In genomic region chr20:24584538-24585356, GRCh38 we compare ENCODE assay signal across 14 cellular contexts.
DNase-seq lines count a peak whose midpoint lies in the region; ATAC-seq and TF ChIP-seq lines count a peak whose summit lies in the region.
"Had no signal": no experiment of that assay in that cellular context is flagged by ENCODE, and none has a peak within 500 bp of the region (broad histone marks: within the 10 kb centered on the region; RNA-seq: fewer than 3 reads in every experiment).

No MANE protein-coding gene starts in this region.

- H2BK5ac ChIP-seq in neuronal stem cell (ENCODE audit: low read length) (no peak overlapping the region), mesenchymal stem cell (ENCODE audit: low read depth, low read length, poor library complexity, severe bottlenecking) (no peak overlapping the region)

- TF ChIP-seq CTCF in esophagus muscularis mucosa (IDR thresholded peaks at IDR 0.05) = no peak

- H3K27ac ChIP-seq in BLaER1 (peak overlapping the region; percentile 33), Karpas-422 (ENCODE audit: low read length) (no peak overlapping the region), esophagus muscularis mucosa (replicated peaks in 1 of 4) (no peak overlapping the region), neuronal stem cell (replicated peaks; ENCODE audit: low read length) (no peak overlapping the region), mesenchymal stem cell (ENCODE audit: low read length, poor library complexity, severe bottlenecking) (no peak overlapping the region)
- H3K27ac ChIP-seq: RWPE1 had no signal

- intact Hi-C loops in esophagus muscularis mucosa (cut with DNase I) = no loop called here

- TF ChIP-seq POLR2A in esophagus muscularis mucosa (IDR thresholded peaks at IDR 0.05; ENCODE audit: low read depth) = no peak

- H3K9ac ChIP-seq in BLaER1 (0 out of 2 replicates have a peak overlapping the region, but pooled peaks have one; percentile 24), Karpas-422 (ENCODE audit: low read length) (no peak overlapping the region), neuronal stem cell (ENCODE audit: low read depth, low read length, poor library complexity) (peak overlapping the region; percentile 55), mesenchymal stem cell (ENCODE audit: low read length) (no peak overlapping the region)

- no peak overlapping the region for H2AFZ ChIP-seq in Karpas-422 (ENCODE audit: low read length)
- H2AFZ ChIP-seq in neuronal stem cell (ENCODE audit: low read length) = no peak overlapping the region
- H2AFZ ChIP-seq in mesenchymal stem cell (ENCODE audit: low read depth, low read length) = no peak overlapping the region

- no peak overlapping the region for H2BK12ac ChIP-seq in neuronal stem cell (ENCODE audit: low read length)
- H2BK12ac ChIP-seq in mesenchymal stem cell (ENCODE audit: low read length in 2 of 2) = no peak overlapping the region

- H3K79me2 ChIP-seq in Karpas-422 (ENCODE audit: low read length) = no peaks in the 10 kb centered on the region

- H3K14ac ChIP-seq in neuronal stem cell (ENCODE audit: low read length) (peak overlapping the region; percentile 65), mesenchymal stem cell (ENCODE audit: low read length in 2 of 2) (no peak overlapping the region)

- H3K27me3 ChIP-seq in BLaER1 = no peaks in the 10 kb centered on the region
- H3K27me3 ChIP-seq in Karpas-422 (ENCODE audit: low read length) = no peaks in the 10 kb centered on the region; the same call in 1 of the 2 replicates
- H3K27me3 ChIP-seq in esophagus muscularis mucosa = peaks cover 0 to 22% (median 0%) of the 10 kb centered on the region in 4 donors
- H3K27me3 ChIP-seq in neuronal stem cell (ENCODE audit: control insufficient read depth in 3 of 3, insufficient read depth in 3 of 3, low read depth in 1 of 3, low read length in 3 of 3) = no peaks in the 10 kb centered on the region
- H3K27me3 ChIP-seq in mesenchymal stem cell (ENCODE audit: control insufficient read depth in 1 of 2, insufficient read depth in 1 of 2, low read length in 2 of 2) = peaks cover 0 to 9% of the 10 kb centered on the region in 2 experiments

- H2BK15ac ChIP-seq in neuronal stem cell (ENCODE audit: low read length) (no peak overlapping the region), mesenchymal stem cell (ENCODE audit: low read depth, poor library complexity, severe bottlenecking) (no peak overlapping the region)

- 82% methylated on average over 18 of the region's 26 CpGs for WGBS in esophagus muscularis mucosa
- WGBS in neuronal stem cell (ENCODE audit: extremely low coverage in 2 of 2, insufficient read length in 2 of 2, insufficient replicate concordance in 1 of 2), 2 donors = no CpG with 5 or more reads among the region's 26 CpGs
- 85% methylated on average over 25 of the region's 26 CpGs for WGBS in mesenchymal stem cell

- in situ Hi-C loops in ACHN (cut with HindIII; ENCODE audit: low pct_ligation_motif_present, low pct_unique_long_range_greater_than_20kb, low sequenced_read_pairs) = no loop called here

- H3K18ac ChIP-seq in neuronal stem cell (ENCODE audit: low read length) = peak overlapping the region; percentile 41
- H3K18ac ChIP-seq in mesenchymal stem cell (ENCODE audit: low read depth in 1 of 2, low read length in 2 of 2) = no peak overlapping the region

- H2BK120ac ChIP-seq in neuronal stem cell (ENCODE audit: low read depth, low read length) (no peak overlapping the region), mesenchymal stem cell (ENCODE audit: low read depth, low read length) (no peak overlapping the region)

- no peaks in the 10 kb centered on the region for H3K79me1 ChIP-seq in neuronal stem cell (ENCODE audit: low read depth, low read length)
- no peaks in the 10 kb centered on the region for H3K79me1 ChIP-seq in mesenchymal stem cell (replicated peaks; ENCODE audit: low read length, poor library complexity, severe bottlenecking)

- peak overlapping the region; percentile 86 for H3K4me2 ChIP-seq in BLaER1
- H3K4me2 ChIP-seq in Karpas-422 (ENCODE audit: low read depth, low read length, poor library complexity, severe bottlenecking) = peak overlapping the region; percentile 54
- H3K4me2 ChIP-seq in neuronal stem cell (ENCODE audit: insufficient read depth, low read length, poor library complexity, severe bottlenecking) = no peak overlapping the region
- H3K4me2 ChIP-seq in mesenchymal stem cell (ENCODE audit: low read length, poor library complexity, severe bottlenecking) = no peak overlapping the region

- H3K4me3 ChIP-seq in BLaER1 = no peak overlapping the region
- H3K4me3 ChIP-seq in Karpas-422 (ENCODE audit: low read length) = peak overlapping the region; percentile 23; the same call in 1 of the 2 replicates
- no peak overlapping the region for H3K4me3 ChIP-seq in esophagus muscularis mucosa
- no peak overlapping the region for H3K4me3 ChIP-seq in neuronal stem cell (ENCODE audit: low read length in 2 of 2)
- H3K4me3 ChIP-seq in mesenchymal stem cell (ENCODE audit: insufficient read depth in 1 of 2, low read depth in 1 of 2, low read length in 2 of 2) = no peak overlapping the region

- no peaks in the 10 kb centered on the region for H3K9me2 ChIP-seq in Karpas-422 (replicated peaks; ENCODE audit: insufficient read depth, low read length)

- H3K4me1 ChIP-seq in BLaER1 (peaks cover 74% of the 10 kb centered on the region), Karpas-422 (ENCODE audit: low read length) (peaks cover 24% of the 10 kb centered on the region), esophagus muscularis mucosa (no peaks in the 10 kb centered on the region), neuronal stem cell (ENCODE audit: control insufficient read depth in 2 of 2, insufficient read depth in 1 of 2, low read depth in 1 of 2, low read length in 2 of 2) (peaks cover 0 to 1% of the 10 kb centered on the region in 2 donors), mesenchymal stem cell (ENCODE audit: control insufficient read depth, insufficient read depth, low read depth, low read length) (peaks cover 17% of the 10 kb centered on the region)

- H4K20me1 ChIP-seq in BLaER1 (no peaks in the 10 kb centered on the region), Karpas-422 (ENCODE audit: insufficient read depth, low read depth, low read length) (0 out of 2 replicates have a peak, but pooled peaks cover 9% of the 10 kb centered on the region)

- H3K23ac ChIP-seq in neuronal stem cell (ENCODE audit: low read depth, low read length, poor library complexity) (peak overlapping the region; percentile 44), mesenchymal stem cell (ENCODE audit: low read length in 2 of 2) (no peak overlapping the region)

- H3K9me3 ChIP-seq in BLaER1 = no peaks in the 10 kb centered on the region
- H3K9me3 ChIP-seq in Karpas-422 (ENCODE audit: low read length) = no peaks in the 10 kb centered on the region
- no peaks in the 10 kb centered on the region for H3K9me3 ChIP-seq in esophagus muscularis mucosa
- peaks cover 0 to 3% of the 10 kb centered on the region in 2 donors for H3K9me3 ChIP-seq in neuronal stem cell (replicated peaks in 1 of 2; ENCODE audit: control insufficient read depth in 2 of 2, insufficient read depth in 1 of 2, low read depth in 1 of 2, low read length in 2 of 2)
- H3K9me3 ChIP-seq in mesenchymal stem cell (ENCODE audit: control insufficient read depth, low read length) = no peaks in the 10 kb centered on the region

- H4K8ac ChIP-seq in neuronal stem cell (ENCODE audit: low read depth, low read length) (no peak overlapping the region), mesenchymal stem cell (ENCODE audit: low read length) (no peak overlapping the region)

- no peak for TF ChIP-seq EP300 in esophagus muscularis mucosa (IDR thresholded peaks at IDR 0.05)

- H3K4ac ChIP-seq in neuronal stem cell (ENCODE audit: low read length) = no peak overlapping the region
- H3K4ac ChIP-seq in mesenchymal stem cell (ENCODE audit: low read depth in 1 of 2, low read length in 2 of 2) = no peak overlapping the region

- H4K91ac ChIP-seq in neuronal stem cell (ENCODE audit: low read depth, low read length, poor library complexity) (no peak overlapping the region), mesenchymal stem cell (ENCODE audit: low read length) (no peak overlapping the region)

- ATAC-seq in GM18907 (IDR thresholded peaks at IDR 0.05; ENCODE audit: unreplicated experiment) (no peak), HG02870 (IDR thresholded peaks at IDR 0.05; ENCODE audit: unreplicated experiment) (no peak)
- ATAC-seq: CD8-positive, alpha-beta T cell; stimulated activated naive CD8-positive, alpha-beta T cell treated with anti-CD3 and anti-CD28 coated beads, Interleukin-15, Interleukin-2, amounts not matched to agents 100 U/mL and 50 U/mL, for 24 hours had no signal

- DNase-seq in Karpas-422 (peak; percentile 65), esophagus muscularis mucosa (ENCODE audit: extremely low spot score) (peak; percentile 88), neuronal stem cell (ENCODE audit: low spot score) (no peak), mesenchymal stem cell (no peak), ACHN (no peak)
- DNase-seq: activated CD4-positive, alpha-beta memory T cell treated with anti-CD3 and anti-CD28 coated beads, Interleukin-2, amount 10 ng/mL, durations not matched to agents 7 days and 5 days; activated gamma-delta T cell; NCI-H1105 treated with DMSO at 0.1 percent for 48 hours; stimulated activated naive CD8-positive, alpha-beta T cell treated with anti-CD3 and anti-CD28 coated beads, Interleukin-15, Interleukin-2, amounts not matched to agents 100 U/mL and 50 U/mL, for 24 hours had no signal

- H3K36me3 ChIP-seq in BLaER1 (no peaks in the 10 kb centered on the region), Karpas-422 (ENCODE audit: insufficient read depth, low read length) (no peaks in the 10 kb centered on the region), esophagus muscularis mucosa (no peaks in the 10 kb centered on the region), neuronal stem cell (replicated peaks in 1 of 2; ENCODE audit: control insufficient read depth in 2 of 2, insufficient read depth in 2 of 2, low read length in 2 of 2) (peaks cover 0 to 2% of the 10 kb centered on the region in 2 donors), mesenchymal stem cell (ENCODE audit: control insufficient read depth in 1 of 2, insufficient read depth in 2 of 2, low read depth in 1 of 2, low read length in 2 of 2) (peaks cover 0 to 3% of the 10 kb centered on the region in 2 experiments)

- peak overlapping the region; percentile 28 for H2AK5ac ChIP-seq in neuronal stem cell (ENCODE audit: low read depth, low read length)
- H2AK5ac ChIP-seq in mesenchymal stem cell (ENCODE audit: low read length, severe bottlenecking) = no peak overlapping the region

Comparison
In these comparisons a context has a peak if more than half of its experiments do, and no peak if none do; other contexts are left out.
1. H3K4me2 ChIP-seq: peak in BLaER1 (single experiment) and Karpas-422 (single experiment); none in neuronal stem cell (single experiment) and mesenchymal stem cell (single experiment).
2. H3K9ac ChIP-seq: peak in BLaER1 (single experiment) and neuronal stem cell (single experiment); none in Karpas-422 (single experiment) and mesenchymal stem cell (single experiment).
3. DNase-seq: peak in Karpas-422 (single experiment) and esophagus muscularis mucosa (single experiment); none in neuronal stem cell (single experiment), mesenchymal stem cell (single experiment) and ACHN (single experiment).